ENCODE assay signal across 8 cellular contexts in the genomic region with DNA sequence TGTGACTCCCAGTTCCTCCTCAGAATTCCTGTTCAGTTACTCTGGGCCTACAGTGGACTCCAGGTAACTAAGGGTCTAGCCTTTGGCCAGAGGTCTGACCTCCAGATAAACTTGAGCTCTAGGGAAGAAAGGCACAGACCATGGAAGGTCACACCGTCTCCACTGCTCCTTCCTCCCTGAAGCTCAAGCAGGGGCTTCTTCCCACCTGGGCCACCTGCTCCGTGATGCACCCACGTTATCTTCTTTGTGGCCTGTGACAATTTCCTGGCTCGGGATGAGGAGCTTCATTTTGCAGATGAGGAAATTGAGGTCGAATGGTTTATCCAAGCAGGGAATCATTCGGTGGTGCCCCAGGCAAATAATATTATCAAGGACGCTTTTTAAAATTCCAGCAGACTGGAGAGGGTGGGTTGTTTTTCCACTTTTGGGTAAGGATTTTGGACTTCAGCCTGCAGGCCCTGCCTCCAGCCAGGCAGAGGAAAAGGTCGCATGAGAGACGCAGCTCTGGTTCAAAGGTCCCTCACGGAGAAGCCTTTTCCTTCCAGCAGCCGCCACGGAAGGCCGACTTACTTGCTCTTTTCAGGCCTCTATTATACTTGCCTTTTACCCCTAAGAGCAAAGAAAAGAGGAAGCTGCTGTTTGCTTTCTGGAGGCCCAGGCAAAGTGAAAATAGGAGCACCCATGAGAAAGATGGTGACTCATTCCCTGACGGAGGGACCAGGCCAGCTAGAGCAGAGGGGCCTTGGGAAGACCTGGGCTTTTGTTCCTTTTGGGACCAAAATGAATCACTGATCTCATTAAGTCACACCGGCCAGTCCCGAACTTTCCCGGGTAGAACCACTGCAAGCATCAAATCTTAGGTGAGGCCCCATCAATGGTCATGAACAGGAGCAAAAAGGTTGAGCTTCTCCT. TPM values are rescaled to one million over a fixed set of nuclear protein-coding genes. Genes with fewer than 3 reads are reported as not detected.
A peak's percentile ranks its signal among the peaks of the same experiment; 100 is the strongest.
DNase-seq lines count a peak whose midpoint lies in the region; ATAC-seq and TF ChIP-seq lines count a peak whose summit lies in the region.

No MANE protein-coding gene starts in this region.

- H3K4me1 Mint-ChIP-seq in T-helper 17 cell: peaks cover 9% of the 10 kb centered on the region

- no peaks in the 10 kb centered on the region for H3K27me3 Mint-ChIP-seq in T-helper 17 cell

- H3K36me3 Mint-ChIP-seq in T-helper 17 cell (ENCODE audit: low read depth): no peaks in the 10 kb centered on the region

- peak overlapping the region; percentile 89 to 96 for H3K27ac ChIP-seq in coronary artery
- peak overlapping the region; percentile 77 to 80 for H3K27ac ChIP-seq in ovary

- H3K4me3 Mint-ChIP-seq in T-helper 17 cell: no peak overlapping the region

- no peaks in the 10 kb centered on the region for H3K27me3 ChIP-seq in ovary

- no peak for TF ChIP-seq POLR2A in ovary (IDR thresholded peaks at IDR 0.05)

- 66 to 75% (median 68%) methylated on average over 17 of the region's 17 CpGs for WGBS in ovary, 3 donors

- H3K4me3 ChIP-seq in coronary artery (no peak overlapping the region), ovary (no peak overlapping the region)

- no peak for TF ChIP-seq EP300 in ovary (IDR thresholded peaks at IDR 0.05)

- intact Hi-C loops in ovary (cut with DNase I): loop anchor here in 3 of 4 donors (2.0 to 10.0 kb wide), 2 partner anchors 21 to 71 kb away; no protein-coding TSS in a partner anchor

- H3K36me3 ChIP-seq in ovary: no peaks in the 10 kb centered on the region

- no peak for TF ChIP-seq CTCF in coronary artery (IDR thresholded peaks at IDR 0.05)
- TF ChIP-seq CTCF in ovary (IDR thresholded peaks at IDR 0.05): no peak

- H3K27ac Mint-ChIP-seq in T-helper 17 cell: no peak overlapping the region

- DNase-seq in ELR (ENCODE audit: low read depth) (peak; percentile 80), MV-4-11 (lab: John Stamatoyannopoulos, UW) (peak; percentile 90), coronary artery (ENCODE audit: low spot score) (no peak), ovary (peak in 3 of 5 donors; percentile 52 to 61 (median 54)), T-helper 17 cell (no peak), NK-92 (lab: John Stamatoyannopoulos, UW; ENCODE audit: unreplicated experiment) (no peak)

- peaks cover 23% of the 10 kb centered on the region for H3K4me1 ChIP-seq in ovary (ENCODE audit: insufficient read depth)

- no peak for ATAC-seq in T-helper 17 cell
- no peak for ATAC-seq in GM18519 (IDR thresholded peaks at IDR 0.05; ENCODE audit: low FRiP score, unreplicated experiment)
- ATAC-seq in GM18858 (IDR thresholded peaks at IDR 0.05; ENCODE audit: unreplicated experiment): no peak

- no peaks in the 10 kb centered on the region for H3K9me3 ChIP-seq in ovary
- H3K9me3 ChIP-seq in T-helper 17 cell (ENCODE audit: control insufficient read depth, low read length, poor library complexity, severe bottlenecking): no peaks in the 10 kb centered on the region

RNA-seq across cellular contexts. Expression of gene DUSP1, which starts 22.8 kb away (rescaled TPM):
- total RNA-seq in ovary (1,000 to 10,000 TPM in 2 of 7 donors, 100 to 1,000 TPM in 5; 112 to 2,672 (median 185) TPM), T-helper 17 cell (1,000 to 10,000 TPM; 1,522 to 2,429 TPM)
- 100 to 1,000 TPM; 201 to 248 TPM for polyA plus RNA-seq in ovary

RNA-seq across cellular contexts. Expression of gene ERGIC1, which starts 40.2 kb away (rescaled TPM):
- total RNA-seq in ovary (100 to 1,000 TPM in 2 of 7 donors, 10 to 100 TPM in 5; 41.7 to 132 (median 92.3) TPM), T-helper 17 cell (10 to 100 TPM; 50.1 to 53.1 TPM)
- 100 to 1,000 TPM in 1 of 2 donors, 10 to 100 TPM in 1; 76.4 to 147 TPM for polyA plus RNA-seq in ovary

Comparison
In these comparisons a context has a peak if more than half of its experiments do, and no peak if none do; other contexts are left out.
1. DNase-seq: peak in ELR (single experiment), MV-4-11 (single experiment) and ovary (3 of 5); none in coronary artery (single experiment), T-helper 17 cell (0 of 3) and NK-92 (single experiment).